ENCODE assay signal across 1 cellular context in genomic region chr17:43213545-43213944, GRCh38.
TF ChIP-seq lines count a peak whose summit lies in the region.

No MANE protein-coding gene starts in this region.

TF ChIP-seq in GM12878, 131 proteins besides CTCF, POLR2A, EP300 and RAD21:
- TF ChIP-seq FOS (IDR thresholded peaks at IDR 0.05; ENCODE audit: borderline replicate concordance, extremely low read depth, insufficient read length), result no peak
